9 cellular contexts compared by ENCODE assay signal in genomic region chr4:183960021-183960420, GRCh38. TPM values are rescaled to one million over a fixed set of nuclear protein-coding genes. Genes with fewer than 3 reads are reported as not detected.
DNase-seq lines count a peak whose midpoint lies in the region; ATAC-seq, FAIRE-seq and TF ChIP-seq lines count a peak whose summit lies in the region.
"Had no signal": no experiment of that assay in that cellular context is flagged by ENCODE, and none has a peak within 500 bp of the region (broad histone marks: within the 10 kb centered on the region; RNA-seq: fewer than 3 reads in every experiment).

No MANE protein-coding gene starts in this region.

- no peaks in the 10 kb centered on the region for H3K27me3 ChIP-seq in AG04450 (ENCODE audit: control insufficient read depth, insufficient read depth, low read length)
- H3K27me3 ChIP-seq in body of pancreas = no peaks in the 10 kb centered on the region
- H3K27me3 ChIP-seq in aorta (ENCODE audit: control insufficient read depth in 1 of 2, insufficient read depth in 2 of 2, low read length in 1 of 2) = no peaks in the 10 kb centered on the region

- no peaks in the 10 kb centered on the region for H3K9me3 ChIP-seq in AG04450 (ENCODE audit: control insufficient read depth, insufficient read depth, low read length)
- no peaks in the 10 kb centered on the region for H3K9me3 ChIP-seq in body of pancreas
- no peaks in the 10 kb centered on the region for H3K9me3 ChIP-seq in aorta (ENCODE audit: control insufficient read depth, low read length)

- ATAC-seq in body of pancreas (peak; percentile 98), aorta (ENCODE audit: low FRiP score) (peak; percentile 48)
- ATAC-seq in stimulated activated naive CD8-positive, alpha-beta T cell treated with anti-CD3 and anti-CD28 coated beads, Interleukin-15, amount 100 ng/mL, for 72 hours = no peak

- TF ChIP-seq POLR2A in body of pancreas (IDR thresholded peaks at IDR 0.05) = peak in 1 of 3 donors; percentile 22

- CTCF ChIA-PET in AG04450 (lab: Charles Lee) = interaction anchor here (1.1 kb wide), 1 partner anchor 18 kb away, joined by 4 read pairs; no protein-coding TSS in a partner anchor

- intact Hi-C loops in body of pancreas (cut with DNase I) = no loop called here
- intact Hi-C loops in aorta (cut with DNase I) = no loop called here

- peaks cover 27% of the 10 kb centered on the region for H3K4me1 ChIP-seq in body of pancreas
- H3K4me1 ChIP-seq in aorta (ENCODE audit: control insufficient read depth in 1 of 2, insufficient read depth in 2 of 2, low read length in 2 of 2) = no peaks in the 10 kb centered on the region

- no peaks in the 10 kb centered on the region for H3K4me1 Mint-ChIP-seq in stimulated activated naive CD8-positive, alpha-beta T cell treated with anti-CD3 and anti-CD28 coated beads, Interleukin-15, amount 100 ng/mL, for 72 hours

- TF ChIP-seq CTCF in AG04450 (IDR thresholded peaks at IDR 0.05; ENCODE audit: low read depth, low read length) (no peak), body of pancreas (IDR thresholded peaks at IDR 0.05) (no peak)

- H3K27me3 Mint-ChIP-seq in stimulated activated naive CD8-positive, alpha-beta T cell treated with anti-CD3 and anti-CD28 coated beads, Interleukin-15, amount 100 ng/mL, for 72 hours = peaks cover 10% of the 10 kb centered on the region

- H3K27ac ChIP-seq in AG04450 (ENCODE audit: low read depth, low read length) = no peak overlapping the region
- H3K27ac ChIP-seq in body of pancreas = peak overlapping the region; percentile 15 to 64 (median 51)
- no peak overlapping the region for H3K27ac ChIP-seq in aorta (ENCODE audit: low read depth in 1 of 2, low read length in 2 of 2)
- H3K27ac ChIP-seq: C4-2B had no signal

- H3K4me3 ChIP-seq in AG04450 (ENCODE audit: low read depth, low read length) = no peak overlapping the region
- H3K4me3 ChIP-seq in body of pancreas = no peak overlapping the region
- peak overlapping the region in 1 of 2 donors; percentile 4 for H3K4me3 ChIP-seq in aorta (ENCODE audit: low read length in 2 of 2)

- peak; percentile 99 for FAIRE-seq in islet of Langerhans (lab: Jason Lieb, UNC)

- no peak overlapping the region for H3K27ac Mint-ChIP-seq in stimulated activated naive CD8-positive, alpha-beta T cell treated with anti-CD3 and anti-CD28 coated beads, Interleukin-15, amount 100 ng/mL, for 72 hours

- no peak overlapping the region for H3K4me3 Mint-ChIP-seq in stimulated activated naive CD8-positive, alpha-beta T cell treated with anti-CD3 and anti-CD28 coated beads, Interleukin-15, amount 100 ng/mL, for 72 hours

- H3K36me3 ChIP-seq in body of pancreas (replicated peaks in 1 of 2; ENCODE audit: insufficient read depth in 1 of 2, low read depth in 2 of 2) = no peaks in the 10 kb centered on the region
- no peaks in the 10 kb centered on the region for H3K36me3 ChIP-seq in aorta (ENCODE audit: control insufficient read depth in 1 of 2, insufficient read depth in 2 of 2, low read length in 1 of 2)

- no peaks in the 10 kb centered on the region for H3K9me3 Mint-ChIP-seq in stimulated activated naive CD8-positive, alpha-beta T cell treated with anti-CD3 and anti-CD28 coated beads, Interleukin-15, amount 100 ng/mL, for 72 hours

- DNase-seq in AG04450 (ENCODE audit: low read depth, low spot score) = peak; percentile 8
- peak; percentile 3 for DNase-seq in NCI-H1048 (lab: John Stamatoyannopoulos, UW)
- peak; percentile 71 to 93 (median 92) for DNase-seq in body of pancreas
- DNase-seq in aorta = no peak
- no peak for DNase-seq in stimulated activated naive CD8-positive, alpha-beta T cell treated with anti-CD3 and anti-CD28 coated beads, Interleukin-15, amount 100 ng/mL, for 72 hours
- DNase-seq in NCI-H2196 treated with DMSO at 0.1 percent for 48 hours (lab: John Stamatoyannopoulos, UW; ENCODE audit: unreplicated experiment) = no peak
- DNase-seq in NCI-H1436 (lab: John Stamatoyannopoulos, UW) = no peak

- WGBS in body of pancreas, 2 donors = 34 to 45% methylated on average over 7 to 8 of the region's 8 CpGs
- WGBS in aorta, 2 donors = 31 to 38% methylated on average over 8 of the region's 8 CpGs

- POLR2A ChIA-PET in AG04450 (lab: Yijun Ruan, JAX) = interaction anchor here (1.9 kb wide), 1 partner anchor 28 kb away, joined by 7 read pairs; no protein-coding TSS in a partner anchor

RNA-seq across cellular contexts. Expression of gene STOX2, which starts 54.9 kb away (rescaled TPM):
- 2.4 and 3.4 TPM in 2 replicates for polyA plus RNA-seq in AG04450 (2011; rRNA removed)
- 5.6 and 8.1 TPM in 2 replicates for polyA minus RNA-seq in AG04450 (2011; rRNA and poly(A)+ RNA removed)
- total RNA-seq in body of pancreas = 10 to 100 TPM; 15.0 to 15.8 TPM
- total RNA-seq in aorta = 10 to 100 TPM in 1 of 2 donors, 1 to 10 TPM in 1; 5.7 to 10.9 TPM
- polyA plus RNA-seq in aorta = under 1 TPM; 0.13 to 0.51 TPM

Comparison
In these comparisons a context has a peak if more than half of its experiments do, and no peak if none do; other contexts are left out.
1. DNase-seq: peak in AG04450 (single experiment), NCI-H1048 (single experiment) and body of pancreas (4 of 4); none in aorta (0 of 2), stimulated activated naive CD8-positive, alpha-beta T cell treated with anti-CD3 and anti-CD28 coated beads, Interleukin-15, amount 100 ng/mL, for 72 hours (0 of 2), NCI-H2196 treated with DMSO at 0.1 percent for 48 hours (single experiment) and NCI-H1436 (single experiment).
2. H3K27ac ChIP-seq: peak in body of pancreas (4 of 4); none in AG04450 (single experiment) and aorta (0 of 2).